ENCODE assay signal across 16 cellular contexts in the genomic region with DNA sequence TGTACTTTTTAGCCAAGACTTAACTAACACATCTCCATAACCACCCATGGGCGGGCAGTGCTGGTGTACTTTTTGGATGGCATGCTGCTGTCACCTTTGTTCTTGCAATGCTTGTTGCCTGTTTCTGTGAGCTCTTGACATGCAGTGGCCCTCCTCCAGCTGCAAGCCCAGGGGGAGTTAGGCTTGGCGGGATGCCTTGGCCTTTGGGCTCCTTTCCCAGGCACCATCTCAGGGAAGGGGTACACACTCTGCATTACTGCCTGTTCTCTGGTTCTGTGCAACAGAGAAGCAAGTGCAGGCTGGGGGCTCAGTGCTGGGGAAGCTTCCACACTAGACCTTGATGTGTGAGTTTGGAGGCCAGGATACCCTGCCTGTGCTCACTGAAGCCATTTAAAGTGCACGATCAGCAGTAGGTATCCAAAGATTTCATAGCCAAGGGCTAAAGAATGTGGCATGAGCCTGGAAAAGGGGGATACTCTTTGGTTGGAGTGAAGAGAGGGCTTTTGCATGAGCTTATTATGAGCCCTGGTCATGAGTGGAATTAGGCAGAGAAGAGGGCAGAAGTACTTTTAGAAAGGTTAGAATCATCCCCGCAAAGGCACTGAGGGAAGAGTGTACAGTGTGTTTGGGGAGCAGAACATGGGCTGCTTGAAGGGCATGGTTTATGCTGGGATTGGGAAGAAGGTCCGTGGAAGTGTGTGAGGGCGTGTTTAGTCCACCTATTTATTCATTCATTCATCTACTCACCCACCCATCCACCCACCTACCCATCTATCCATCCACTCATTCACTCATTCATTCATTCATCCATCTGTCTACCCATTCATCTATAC. TPM values are rescaled to one million over a fixed set of nuclear protein-coding genes. Genes with fewer than 3 reads are reported as not detected.
DNase-seq lines count a peak whose midpoint lies in the region; ATAC-seq and TF ChIP-seq lines count a peak whose summit lies in the region.
"Had no signal": no experiment of that assay in that cellular context is flagged by ENCODE, and none has a peak within 500 bp of the region (broad histone marks: within the 10 kb centered on the region; RNA-seq: fewer than 3 reads in every experiment).

No MANE protein-coding gene starts in this region.

- H3K4me2 ChIP-seq in HCT116 (ENCODE audit: low read length): no peak overlapping the region

- H3K27me3 Mint-ChIP-seq in T-helper 1 cell treated with Interleukin-12 subunit alpha and Interleukin-12 subunit beta and Interleukin-4 antibody, amounts not matched to agents 30 μg/mL and 1 μg/mL, for 36 hours (ENCODE audit: low read depth): no peaks in the 10 kb centered on the region

- no peak for DNase-seq in T-helper 1 cell
- DNase-seq in HCT116 (ENCODE audit: low read depth, low spot score): no peak
- DNase-seq in caudate nucleus (lab: John Stamatoyannopoulos, UW): peak in 33 of 61 donors; percentile 10 to 62 (median 26)
- peak; percentile 23 for DNase-seq in occipital lobe (lab: John Stamatoyannopoulos, UW)
- no peak for DNase-seq in LoVo (ENCODE audit: low spot score)
- no peak for DNase-seq in sciatic nerve (ENCODE audit: low spot score)
- no peak for DNase-seq in uterus
- DNase-seq: EL, Kasumi-1, NCI-H1417 treated with DMSO at 0.1 percent for 48 hours, NCI-H2029, NCI-H510A, Peyer's patch, SHP77 treated with DMSO at 0.1 percent for 48 hours had no signal

- ATAC-seq in HCT116 (no peak), sciatic nerve (no peak)

- peaks cover 21 to 41% of the 10 kb centered on the region in 2 experiments; a peak in 3 of 4 replicates for H3K36me3 ChIP-seq in HCT116 (ENCODE audit: control insufficient read depth in 1 of 2, insufficient read depth in 2 of 2, low read length in 2 of 2)
- H3K36me3 ChIP-seq in uterus: no peaks in the 10 kb centered on the region
- H3K36me3 ChIP-seq: Peyer's patch had no signal

- H3K4me1 Mint-ChIP-seq in T-helper 1 cell treated with Interleukin-12 subunit alpha and Interleukin-12 subunit beta and Interleukin-4 antibody, amounts not matched to agents 30 μg/mL and 1 μg/mL, for 36 hours (ENCODE audit: low read depth): peaks cover 2% of the 10 kb centered on the region

- H3K4me1 ChIP-seq in HCT116 (ENCODE audit: control insufficient read depth in 1 of 2, insufficient read depth in 2 of 2, low read length in 2 of 2): no peaks in the 10 kb centered on the region
- no peaks in the 10 kb centered on the region for H3K4me1 ChIP-seq in uterus
- H3K4me1 ChIP-seq: Peyer's patch had no signal

- no peak overlapping the region for H3K4me3 Mint-ChIP-seq in T-helper 1 cell treated with Interleukin-12 subunit alpha and Interleukin-12 subunit beta and Interleukin-4 antibody, amounts not matched to agents 30 μg/mL and 1 μg/mL, for 36 hours

- CTCF ChIA-PET in HCT116 (lab: Charles Lee): no interaction called here

- no peak for TF ChIP-seq RAD21 in HCT116 (IDR thresholded peaks at IDR 0.05; ENCODE audit: low read depth)

- intact Hi-C loops in HCT116 (cut with micrococcal nuclease) (no loop called here), sciatic nerve (cut with DNase I) (no loop called here), uterus (cut with DNase I; ENCODE audit: low total_unique reads) (no loop called here)

- H3K4me3 ChIP-seq in HCT116 (replicated peaks in 1 of 2; ENCODE audit: low read depth in 1 of 2, low read length in 2 of 2) (no peak overlapping the region), uterus (no peak overlapping the region)
- H3K4me3 ChIP-seq: Peyer's patch had no signal

- no peak overlapping the region for H3K9ac ChIP-seq in HCT116 (ENCODE audit: low read length)

- H3K36me3 Mint-ChIP-seq in T-helper 1 cell treated with Interleukin-12 subunit alpha and Interleukin-12 subunit beta and Interleukin-4 antibody, amounts not matched to agents 30 μg/mL and 1 μg/mL, for 36 hours (ENCODE audit: low read depth): peaks cover 66% of the 10 kb centered on the region

- H3K79me2 ChIP-seq in HCT116 (ENCODE audit: insufficient read depth, low read length): 0 out of 2 replicates have a peak, but pooled peaks cover 5% of the 10 kb centered on the region

- H2AFZ ChIP-seq in HCT116 (ENCODE audit: low read depth, low read length, poor library complexity, severe bottlenecking): no peak overlapping the region

- no peaks in the 10 kb centered on the region for H3K9me2 ChIP-seq in HCT116 (ENCODE audit: insufficient read depth)

- H3K27ac ChIP-seq in HCT116 (ENCODE audit: low read depth, low read length) (no peak overlapping the region), caudate nucleus (ENCODE audit: low read depth, low read length) (peak overlapping the region; percentile 9), uterus (no peak overlapping the region)
- H3K27ac ChIP-seq: 22Rv1, Peyer's patch had no signal

- BruUV-seq in HCT116 (replicated peaks; lab: Mats Ljungman, UMichigan): TSS peak; percentile 8

- H4K20me1 ChIP-seq in HCT116 (ENCODE audit: insufficient read depth): no peaks in the 10 kb centered on the region

- H3K27ac Mint-ChIP-seq in T-helper 1 cell treated with Interleukin-12 subunit alpha and Interleukin-12 subunit beta and Interleukin-4 antibody, amounts not matched to agents 30 μg/mL and 1 μg/mL, for 36 hours: peak overlapping the region; percentile 27

- H3K9me3 ChIP-seq in HCT116 (ENCODE audit: control insufficient read depth in 1 of 2, insufficient read depth in 1 of 2, low read depth in 1 of 2, low read length in 2 of 2) (no peaks in the 10 kb centered on the region), uterus (no peaks in the 10 kb centered on the region)
- H3K9me3 ChIP-seq: Peyer's patch had no signal

- no peak for TF ChIP-seq POLR2A in HCT116 (IDR thresholded peaks at IDR 0.05; ENCODE audit: borderline replicate concordance, extremely low read depth, insufficient read depth, insufficient read length)
- no peak for TF ChIP-seq POLR2A in uterus (IDR thresholded peaks at IDR 0.05)

- H3K9me3 Mint-ChIP-seq in T-helper 1 cell treated with Interleukin-12 subunit alpha and Interleukin-12 subunit beta and Interleukin-4 antibody, amounts not matched to agents 30 μg/mL and 1 μg/mL, for 36 hours: peaks cover 3% of the 10 kb centered on the region

- TF ChIP-seq CTCF in HCT116 (IDR thresholded peaks at IDR 0.05 in 2 of 3, conservative IDR thresholded peaks at IDR 0.05 in 1 of 3; ENCODE audit: borderline replicate concordance in 1 of 3, insufficient read depth in 1 of 3, low read depth in 2 of 3, low read length in 2 of 3) (no peak), uterus (IDR thresholded peaks at IDR 0.05) (no peak)

- POLR2A ChIA-PET in HCT116 (lab: Charles Lee): no interaction called here

- RAD21 ChIA-PET in HCT116 (lab: Charles Lee; ENCODE audit: low non-redundant PET in 1 of 2, low total read pairs in 2 of 2, uncharacterized antibody in 2 of 2, unreplicated experiment in 2 of 2): no interaction called here

- H3K27me3 ChIP-seq in HCT116 (ENCODE audit: insufficient read depth, low read length): no peaks in the 10 kb centered on the region
- no peaks in the 10 kb centered on the region for H3K27me3 ChIP-seq in uterus
- H3K27me3 ChIP-seq: Peyer's patch had no signal

TF ChIP-seq in HCT116, 20 proteins besides CTCF, POLR2A, EP300 and RAD21:
- no peak for TF ChIP-seq ZNF274 (IDR thresholded peaks at IDR 0.05; ENCODE audit: low read depth, low read length)
- no peak for TF ChIP-seq EZH2phosphoT487 (IDR thresholded peaks at IDR 0.05; ENCODE audit: borderline replicate concordance)
- no peak for TF ChIP-seq EZH2 (IDR thresholded peaks at IDR 0.05)
- TF ChIP-seq POLR2AphosphoS5 (IDR thresholded peaks at IDR 0.05; ENCODE audit: low read depth, low read length): peak; percentile 42; the same call in 1 of the 2 replicates

RNA-seq across cellular contexts. Expression of a gene that starts 22.5 kb away (rescaled TPM):
- total RNA-seq in HCT116 (2021; ENCODE audit: unreplicated experiment) (226 TPM), occipital lobe (31.8 TPM), sciatic nerve (17.0 TPM), uterus (10 to 100 TPM in 1 of 4 donors, 1 to 10 TPM in 1, under 1 TPM in 1, not detected in 1; 0.29 to 33.3 (median 1.6) TPM)
- 181 and 208 TPM in 2 replicates for polyA plus RNA-seq in HCT116 (2012)

Comparison
In these comparisons a context has a peak if more than half of its experiments do, and no peak if none do; other contexts are left out.
1. DNase-seq: peak in caudate nucleus (33 of 61) and occipital lobe (single experiment); none in T-helper 1 cell (0 of 5), HCT116 (single experiment), LoVo (single experiment), sciatic nerve (single experiment) and uterus (0 of 2).